ENCODE assay signal across 12 cellular contexts in the genomic region with DNA sequence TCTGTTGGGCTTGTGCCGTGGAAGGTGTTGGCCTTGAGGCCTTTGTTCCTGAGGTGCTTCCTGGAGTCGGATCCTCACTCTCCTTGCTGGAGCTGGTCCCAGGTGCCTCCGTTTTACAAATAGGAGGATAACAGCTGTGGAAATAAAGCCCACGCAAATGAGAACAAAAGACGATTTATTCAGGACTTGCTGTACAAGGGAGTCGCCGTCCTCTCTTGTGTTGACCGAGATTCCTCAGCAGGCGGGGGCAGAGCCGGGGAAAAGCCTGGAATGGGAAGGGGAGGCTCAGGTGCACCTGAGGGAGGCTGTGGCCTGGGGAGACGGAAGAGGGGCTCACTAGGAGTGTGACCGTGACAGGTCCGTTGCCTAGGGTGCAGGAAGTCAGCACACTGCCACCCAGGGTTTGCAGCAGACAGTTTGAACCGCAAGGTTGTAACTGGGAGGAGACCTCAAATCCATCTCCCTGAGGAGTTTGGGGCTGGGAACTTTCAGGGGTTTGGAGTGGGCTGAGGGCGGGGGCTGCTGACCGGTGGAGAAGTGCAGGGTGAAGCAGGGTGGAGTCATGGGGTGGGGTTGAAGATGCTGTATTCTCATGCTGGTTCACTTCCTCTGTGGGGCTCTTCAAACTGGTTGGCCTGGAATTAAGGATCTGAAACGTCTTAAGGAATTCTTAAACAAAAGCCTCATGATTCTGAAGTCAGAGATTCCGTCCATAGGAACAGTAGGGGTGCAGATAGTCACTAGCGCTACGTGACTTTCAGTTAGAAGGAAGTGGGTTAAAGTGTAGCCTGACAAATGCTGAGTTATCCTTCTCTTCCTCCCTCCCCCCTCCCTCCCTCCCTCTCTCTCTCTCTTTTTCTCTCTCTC. TPM values are rescaled to one million over a fixed set of nuclear protein-coding genes. Genes with fewer than 3 reads are reported as not detected.
A peak's percentile ranks its signal among the peaks of the same experiment; 100 is the strongest.
DNase-seq lines count a peak whose midpoint lies in the region; ATAC-seq and TF ChIP-seq lines count a peak whose summit lies in the region.
"Had no signal": no experiment of that assay in that cellular context is flagged by ENCODE, and none has a peak within 500 bp of the region (broad histone marks: within the 10 kb centered on the region; RNA-seq: fewer than 3 reads in every experiment).

No MANE protein-coding gene starts in this region.

- in situ Hi-C loops in Caki2 (cut with HindIII; ENCODE audit: low pct_unique_long_range_greater_than_20kb, low sequenced_read_pairs): no loop called here

- intact Hi-C loops in Right ventricle myocardium superior (cut with DNase I): no loop called here

- H3K4me1 ChIP-seq in Loucy (ENCODE audit: insufficient read depth, low read length, poor library complexity, severe bottlenecking): peaks cover 63% of the 10 kb centered on the region

- H3K27ac Mint-ChIP-seq in activated naive CD4-positive, alpha-beta T cell treated with anti-CD3 and anti-CD28 coated beads, Interleukin-2, amount 50 U/mL, for 72 hours: peak overlapping the region; percentile 62 to 77
- H3K27ac Mint-ChIP-seq in naive thymus-derived CD8-positive, alpha-beta T cell: peak overlapping the region; percentile 44 to 88 (median 79)

- H3K9me3 ChIP-seq in Loucy (ENCODE audit: insufficient read depth, low read depth, low read length): no peaks in the 10 kb centered on the region
- H3K9me3 ChIP-seq: gastrocnemius medialis, HAP-1 had no signal

- H3K4me2 ChIP-seq in Loucy (ENCODE audit: low read depth, low read length, poor library complexity, severe bottlenecking): peak overlapping the region; percentile 78

- peak; percentile 87 for DNase-seq in Caki2 (ENCODE audit: low read depth)
- no peak for DNase-seq in activated naive CD4-positive, alpha-beta T cell treated with anti-CD3 and anti-CD28 coated beads, Interleukin-2, amount 50 U/mL, for 72 hours (ENCODE audit: low spot score in 2 of 2)
- no peak for DNase-seq in naive thymus-derived CD8-positive, alpha-beta T cell
- DNase-seq in germinal center (ENCODE audit: low spot score): no peak
- no peak for DNase-seq in NCI-H526 treated with DMSO at 0.1 percent for 48 hours (lab: John Stamatoyannopoulos, UW)
- no peak for DNase-seq in Right ventricle myocardium superior
- no peak for DNase-seq in NCI-H345 (lab: John Stamatoyannopoulos, UW)
- DNase-seq: gastrocnemius medialis, NCI-H1092 treated with DMSO at 0.1 percent for 48 hours had no signal

- ATAC-seq in activated naive CD4-positive, alpha-beta T cell treated with anti-CD3 and anti-CD28 coated beads, Interleukin-2, amount 50 U/mL, for 72 hours: no peak
- ATAC-seq in naive thymus-derived CD8-positive, alpha-beta T cell: no peak
- no peak for ATAC-seq in Right ventricle myocardium superior (ENCODE audit: poor library complexity)
- ATAC-seq: gastrocnemius medialis, SK-N-SH treated with all-trans-retinoic acid at 6 μM for 48 hours had no signal

- TF ChIP-seq CTCF in Loucy (conservative IDR thresholded peaks at IDR 0.05; ENCODE audit: low read length): 0 out of 2 replicates have a peak, but pooled peaks have one; percentile 19

- H3K9me2 ChIP-seq in Loucy (replicated peaks; ENCODE audit: low read depth, low read length): no peaks in the 10 kb centered on the region

- peak overlapping the region; percentile 64 for H3K4me3 ChIP-seq in Loucy (ENCODE audit: low read length, poor library complexity, severe bottlenecking)
- H3K4me3 ChIP-seq: gastrocnemius medialis, HAP-1 had no signal

- H3K9me3 Mint-ChIP-seq in activated naive CD4-positive, alpha-beta T cell treated with anti-CD3 and anti-CD28 coated beads, Interleukin-2, amount 50 U/mL, for 72 hours: no peaks in the 10 kb centered on the region
- H3K9me3 Mint-ChIP-seq in naive thymus-derived CD8-positive, alpha-beta T cell: no peaks in the 10 kb centered on the region

- peak overlapping the region; percentile 23; the same call in 1 of the 2 replicates for H2AFZ ChIP-seq in Loucy (ENCODE audit: low read length)

- peaks cover 34% of the 10 kb centered on the region for H3K79me2 ChIP-seq in Loucy (ENCODE audit: insufficient read depth, low read length)

- peak overlapping the region; percentile 74 for H3K9ac ChIP-seq in Loucy (ENCODE audit: low read depth, low read length, poor library complexity, severe bottlenecking)

- H3F3A ChIP-seq in Loucy (ENCODE audit: low read depth): peaks cover 6% of the 10 kb centered on the region; the same call in 1 of the 2 replicates

- H4K20me1 ChIP-seq in Loucy (ENCODE audit: insufficient read depth, low read length, poor library complexity, severe bottlenecking): peaks cover 22% of the 10 kb centered on the region

- POLR2A ChIA-PET in naive thymus-derived CD8-positive, alpha-beta T cell (lab: Charles Lee): interaction anchor here (1.6 kb wide), 1 partner anchor 10 kb away, joined by 8 read pairs; no protein-coding TSS in a partner anchor

- H3K36me3 ChIP-seq in Loucy (ENCODE audit: insufficient read depth, low read length): 0 out of 2 replicates have a peak, but pooled peaks cover 1% of the 10 kb centered on the region

- H3K36me3 Mint-ChIP-seq in activated naive CD4-positive, alpha-beta T cell treated with anti-CD3 and anti-CD28 coated beads, Interleukin-2, amount 50 U/mL, for 72 hours: peaks cover 12 to 16% of the 10 kb centered on the region in 2 donors
- H3K36me3 Mint-ChIP-seq in naive thymus-derived CD8-positive, alpha-beta T cell: peaks cover 0 to 7% (median 2%) of the 10 kb centered on the region in 3 donors

- no peaks in the 10 kb centered on the region for H3K27me3 ChIP-seq in Loucy (ENCODE audit: insufficient read depth, low read length, poor library complexity, severe bottlenecking)
- H3K27me3 ChIP-seq: gastrocnemius medialis had no signal

- H3K27me3 Mint-ChIP-seq in naive thymus-derived CD8-positive, alpha-beta T cell: no peaks in the 10 kb centered on the region

- peak overlapping the region; percentile 46 to 89 (median 70) for H3K4me3 Mint-ChIP-seq in naive thymus-derived CD8-positive, alpha-beta T cell

- peaks cover 20 to 46% (median 38%) of the 10 kb centered on the region in 4 donors for H3K4me1 Mint-ChIP-seq in naive thymus-derived CD8-positive, alpha-beta T cell

RNA-seq across cellular contexts. Expression of a gene that starts 2.6 kb away (rescaled TPM):
- 20.5 and 23.1 TPM in 2 replicates for total RNA-seq in Caki2 (2014; rRNA removed; shearing (Covaris generic); ENCODE audit: low replicate concordance)
- 10 to 100 TPM; 19.8 to 36.7 TPM for total RNA-seq in activated naive CD4-positive, alpha-beta T cell treated with anti-CD3 and anti-CD28 coated beads, Interleukin-2, amount 50 U/mL, for 72 hours
- 10 to 100 TPM; 30.7 to 33.1 TPM for total RNA-seq in naive thymus-derived CD8-positive, alpha-beta T cell
- polyA plus RNA-seq in naive thymus-derived CD8-positive, alpha-beta T cell: 10 to 100 TPM; 54.9 to 67.4 (median 62.7) TPM
- 36.1 TPM for total RNA-seq in Right ventricle myocardium superior

RNA-seq across cellular contexts. Expression of a gene that starts 10.7 kb away (rescaled TPM):
- total RNA-seq in Caki2 (2014; rRNA removed; shearing (Covaris generic); ENCODE audit: low replicate concordance): 39.1 and 47.8 TPM in 2 replicates
- total RNA-seq in activated naive CD4-positive, alpha-beta T cell treated with anti-CD3 and anti-CD28 coated beads, Interleukin-2, amount 50 U/mL, for 72 hours: 10 to 100 TPM; 29.9 to 54.1 TPM
- 10 to 100 TPM; 27.5 to 28.3 TPM for total RNA-seq in naive thymus-derived CD8-positive, alpha-beta T cell
- polyA plus RNA-seq in naive thymus-derived CD8-positive, alpha-beta T cell: 10 to 100 TPM; 12.3 to 23.5 (median 14.8) TPM
- total RNA-seq in Right ventricle myocardium superior: 9.4 TPM

RNA-seq across cellular contexts. Expression of a gene that starts 59.8 kb away (rescaled TPM):
- 736 and 833 TPM in 2 replicates for total RNA-seq in Caki2 (2014; rRNA removed; shearing (Covaris generic); ENCODE audit: low replicate concordance)
- 100 to 1,000 TPM in 1 of 2 donors, 10 to 100 TPM in 1; 70.3 to 121 TPM for total RNA-seq in activated naive CD4-positive, alpha-beta T cell treated with anti-CD3 and anti-CD28 coated beads, Interleukin-2, amount 50 U/mL, for 72 hours
- 10 to 100 TPM; 56.3 to 60.6 TPM for total RNA-seq in naive thymus-derived CD8-positive, alpha-beta T cell
- 10 to 100 TPM; 27.1 to 36.0 (median 29.6) TPM for polyA plus RNA-seq in naive thymus-derived CD8-positive, alpha-beta T cell
- 93.8 TPM for total RNA-seq in Right ventricle myocardium superior
